14 cellular contexts compared by ENCODE assay signal in the genomic region with DNA sequence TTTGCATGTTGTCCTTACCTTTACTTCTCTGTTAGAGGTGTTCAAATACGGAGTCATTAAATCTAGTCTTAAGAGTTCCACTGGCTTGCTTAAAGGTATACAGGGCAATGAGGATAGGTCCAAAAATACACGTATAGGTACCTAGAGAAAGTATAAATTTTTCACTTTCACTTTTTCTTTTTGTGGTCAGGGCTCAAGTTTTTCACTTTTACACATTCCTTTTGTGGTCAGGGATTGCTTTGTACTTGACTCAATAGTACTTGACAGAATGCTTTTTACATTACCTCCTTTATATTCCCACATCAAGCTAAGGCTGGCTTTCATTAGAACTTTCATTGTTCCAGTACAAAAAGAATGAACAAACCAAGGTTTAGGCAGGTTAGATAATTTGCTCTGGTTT. TPM values are rescaled to one million over a fixed set of nuclear protein-coding genes. Genes with fewer than 3 reads are reported as not detected.
DNase-seq lines count a peak whose midpoint lies in the region; ATAC-seq and TF ChIP-seq lines count a peak whose summit lies in the region.
"Had no signal": no experiment of that assay in that cellular context is flagged by ENCODE, and none has a peak within 500 bp of the region (broad histone marks: within the 10 kb centered on the region; RNA-seq: fewer than 3 reads in every experiment).

No MANE protein-coding gene starts in this region.

- peaks cover 19% of the 10 kb centered on the region for H3K36me3 ChIP-seq in CD8-positive, alpha-beta memory T cell (ENCODE audit: insufficient read depth, low read length)
- H3K36me3 ChIP-seq in BE2C = peaks cover 58% of the 10 kb centered on the region
- H3K36me3 ChIP-seq: colonic mucosa had no signal

- no peaks in the 10 kb centered on the region for H3K27me3 Mint-ChIP-seq in CD8-positive, alpha-beta memory T cell

- H3K27me3 ChIP-seq in CD8-positive, alpha-beta memory T cell (ENCODE audit: insufficient read depth, low read length, poor library complexity, severe bottlenecking) = no peaks in the 10 kb centered on the region
- no peaks in the 10 kb centered on the region for H3K27me3 ChIP-seq in BE2C
- H3K27me3 ChIP-seq: colonic mucosa, gastroesophageal sphincter had no signal

- POLR2A ChIA-PET in CD8-positive, alpha-beta memory T cell (lab: Charles Lee) = no interaction called here

- peak; percentile 51 for ATAC-seq in GM21423 (IDR thresholded peaks at IDR 0.05; ENCODE audit: unreplicated experiment)
- ATAC-seq: gastroesophageal sphincter, right cardiac atrium had no signal

- H3K4me3 Mint-ChIP-seq in CD8-positive, alpha-beta memory T cell = peak overlapping the region in 1 of 7 donors; percentile 37

- no peaks in the 10 kb centered on the region for H3K4me1 ChIP-seq in CD8-positive, alpha-beta memory T cell (ENCODE audit: insufficient read depth, low read length)
- H3K4me1 ChIP-seq in BE2C = peaks cover 6% of the 10 kb centered on the region
- H3K4me1 ChIP-seq: colonic mucosa, gastroesophageal sphincter had no signal

- H3K36me3 Mint-ChIP-seq in CD8-positive, alpha-beta memory T cell = peaks cover 28 to 79% (median 39%) of the 10 kb centered on the region in 3 donors

- no peak for TF ChIP-seq CTCF in BE2C (IDR thresholded peaks at IDR 0.05; ENCODE audit: low read depth, low read length)

- no peaks in the 10 kb centered on the region for H3K9me3 ChIP-seq in CD8-positive, alpha-beta memory T cell (ENCODE audit: low read length)
- no peaks in the 10 kb centered on the region for H3K9me3 ChIP-seq in BE2C
- H3K9me3 ChIP-seq: colonic mucosa, gastroesophageal sphincter had no signal

- no peak for DNase-seq in CD8-positive, alpha-beta memory T cell
- peak; percentile 7 for DNase-seq in HT1080 (ENCODE audit: low read depth)
- DNase-seq in fibroblast of peridontal ligament (ENCODE audit: extremely low read depth) = peak; percentile 33
- DNase-seq in hippocampal formation (lab: John Stamatoyannopoulos, UW) = no peak
- no peak for DNase-seq in BE2C
- no peak for DNase-seq in KBM-7
- DNase-seq in G401 (ENCODE audit: low spot score) = no peak
- DNase-seq: colonic mucosa, mesendoderm, NCI-H1436 treated with DMSO at 0.1 percent for 48 hours, right cardiac atrium had no signal

- peaks cover 17 to 30% (median 23%) of the 10 kb centered on the region in 3 donors for H3K4me1 Mint-ChIP-seq in CD8-positive, alpha-beta memory T cell

- no peak overlapping the region for H3K4me3 ChIP-seq in CD8-positive, alpha-beta memory T cell (ENCODE audit: low read length)
- H3K4me3 ChIP-seq in BE2C (ENCODE audit: low read depth, low read length) = no peak overlapping the region
- H3K4me3 ChIP-seq: colonic mucosa, gastroesophageal sphincter had no signal

- no peak overlapping the region for H3K27ac ChIP-seq in CD8-positive, alpha-beta memory T cell (ENCODE audit: low read depth, low read length)
- H3K27ac ChIP-seq: C4-2B, colonic mucosa, gastroesophageal sphincter had no signal

- in situ Hi-C loops in KBM-7 (cut with MboI; ENCODE audit: low pct_unique_long_range_greater_than_20kb, low sequenced_read_pairs) = no loop called here
- in situ Hi-C loops in G401 (cut with HindIII; ENCODE audit: low sequenced_read_pairs) = no loop called here

- H3K9me3 Mint-ChIP-seq in CD8-positive, alpha-beta memory T cell = no peaks in the 10 kb centered on the region

- peak overlapping the region in 7 of 8 donors; percentile 4 to 91 (median 67) for H3K27ac Mint-ChIP-seq in CD8-positive, alpha-beta memory T cell

- CTCF ChIA-PET in CD8-positive, alpha-beta memory T cell (lab: Charles Lee) = interaction anchor here (0.8 kb wide), 1 partner anchor 41 kb away, joined by 3 read pairs; no protein-coding TSS in a partner anchor

RNA-seq across cellular contexts. Expression of gene TMEM184C, which starts 21.7 kb away (rescaled TPM):
- total RNA-seq in CD8-positive, alpha-beta memory T cell = 10 to 100 TPM; 31.6 to 35.9 TPM
- 26.8 TPM for polyA plus RNA-seq in CD8-positive, alpha-beta memory T cell
- total RNA-seq in HT1080 (2014; rRNA removed; shearing (Covaris generic)) = 39.1 and 40.0 TPM in 2 replicates
- polyA plus RNA-seq in HT1080 (2015; cell fraction: cytosol; rRNA removed) = 20.3 and 29.8 TPM in 2 replicates
- polyA plus RNA-seq in HT1080 (2015; cell fraction: nucleus; rRNA removed) = 21.3 and 35.4 TPM in 2 replicates
- 30.4 TPM for polyA plus RNA-seq in BE2C (2012; ENCODE audit: insufficient read depth, insufficient read length, low read depth)
- 19.4 and 20.3 TPM in 2 replicates for total RNA-seq in G401 (2014; rRNA removed; shearing (Covaris generic))

RNA-seq across cellular contexts. Expression of gene PRMT9, which starts 45.0 kb away (rescaled TPM):
- total RNA-seq in CD8-positive, alpha-beta memory T cell = 1 to 10 TPM; 5.5 to 6.9 TPM
- 5.9 TPM for polyA plus RNA-seq in CD8-positive, alpha-beta memory T cell
- 8.1 and 9.0 TPM in 2 replicates for total RNA-seq in HT1080 (2014; rRNA removed; shearing (Covaris generic))
- polyA plus RNA-seq in HT1080 (2015; cell fraction: cytosol; rRNA removed) = 5.1 and 5.2 TPM in 2 replicates
- polyA plus RNA-seq in HT1080 (2015; cell fraction: nucleus; rRNA removed) = 11.7 and 13.6 TPM in 2 replicates
- polyA plus RNA-seq in BE2C (2012; ENCODE audit: insufficient read depth, insufficient read length, low read depth) = 4.0 TPM
- 10.5 and 14.6 TPM in 2 replicates for total RNA-seq in G401 (2014; rRNA removed; shearing (Covaris generic))

Comparison
In these comparisons a context has a peak if more than half of its experiments do, and no peak if none do; other contexts are left out.
1. DNase-seq: peak in HT1080 (single experiment) and fibroblast of peridontal ligament (single experiment); none in CD8-positive, alpha-beta memory T cell (0 of 5), hippocampal formation (0 of 2), BE2C (single experiment), KBM-7 (single experiment) and G401 (single experiment).